ENCODE assay signal across 17 cellular contexts in genomic region chr13:93775507-93776108, GRCh38.
DNase-seq lines count a peak whose midpoint lies in the region; ATAC-seq and TF ChIP-seq lines count a peak whose summit lies in the region.
"Had no signal": no experiment of that assay in that cellular context is flagged by ENCODE, and none has a peak within 500 bp of the region (broad histone marks: within the 10 kb centered on the region; RNA-seq: fewer than 3 reads in every experiment).

No MANE protein-coding gene starts in this region.

- peak overlapping the region in 1 of 3 donors; percentile 21 for H3K27ac ChIP-seq in right lobe of liver
- H3K27ac ChIP-seq in stomach = no peak overlapping the region
- H3K27ac ChIP-seq: HL-60 had no signal

- DNase-seq in AG08395 (ENCODE audit: low spot score) (peak; percentile 51), M059J (ENCODE audit: low read depth) (peak; percentile 5), dedifferentiated amniotic fluid mesenchymal stem cell (ENCODE audit: extremely low spot score) (peak; percentile 73), right lobe of liver (no peak), HT-29 (ENCODE audit: low spot score) (no peak), stomach (no peak), SKM-1 (lab: John Stamatoyannopoulos, UW; ENCODE audit: unreplicated experiment) (no peak), NCI-H774 (lab: John Stamatoyannopoulos, UW) (no peak)
- DNase-seq: activated CD4-positive, alpha-beta T cell treated with anti-CD3 and anti-CD28 coated beads for 4 hours; activated T-cell treated with anti-CD3 and anti-CD28 coated beads, Interleukin-2, amount 50 U/mL, for 24 hours; anterior cingulate cortex; DMS79 treated with DMSO at 0.1 percent for 48 hours; effector memory CD4-positive, alpha-beta T cell; hippocampal formation; MV-4-11; OCI-M1 had no signal

- intact Hi-C loops in right lobe of liver (cut with DNase I) (no loop called here), stomach (cut with DNase I; ENCODE audit: low total_unique reads) (no loop called here)

- H3K9me3 ChIP-seq in right lobe of liver (no peaks in the 10 kb centered on the region), stomach (no peaks in the 10 kb centered on the region)

- H3K4me1 ChIP-seq in right lobe of liver (peaks cover 0 to 11% (median 4%) of the 10 kb centered on the region in 4 donors), stomach (peaks cover 0 to 7% (median 0%) of the 10 kb centered on the region in 4 donors)

- H3K27me3 ChIP-seq in right lobe of liver (no peaks in the 10 kb centered on the region), stomach (no peaks in the 10 kb centered on the region)

- no peaks in the 10 kb centered on the region for H3K36me3 ChIP-seq in right lobe of liver
- no peaks in the 10 kb centered on the region for H3K36me3 ChIP-seq in stomach

- TF ChIP-seq EP300 in stomach (IDR thresholded peaks at IDR 0.05) = no peak

- TF ChIP-seq POLR2A in right lobe of liver (IDR thresholded peaks at IDR 0.05) = no peak
- no peak for TF ChIP-seq POLR2A in stomach (IDR thresholded peaks at IDR 0.05)

- peak in 3 of 4 donors; percentile 16 to 75 (median 61) for ATAC-seq in right lobe of liver

- no peak for TF ChIP-seq CTCF in right lobe of liver (IDR thresholded peaks at IDR 0.05)
- TF ChIP-seq CTCF in stomach (IDR thresholded peaks at IDR 0.05) = no peak

- H3K4me3 ChIP-seq in right lobe of liver (no peak overlapping the region), stomach (no peak overlapping the region)

- 15% methylated on average over 8 of the region's 8 CpGs for WGBS in right lobe of liver (ENCODE audit: insufficient coverage, low coverage, low lambda C conversion rate, missing lambda C conversion rate)
- WGBS in stomach, 5 donors = 25 to 38% (median 33%) methylated on average over 8 of the region's 8 CpGs

Comparison
In these comparisons a context has a peak if more than half of its experiments do, and no peak if none do; other contexts are left out.
1. DNase-seq: peak in AG08395 (single experiment), M059J (single experiment) and dedifferentiated amniotic fluid mesenchymal stem cell (single experiment); none in right lobe of liver (0 of 3), HT-29 (single experiment), stomach (single experiment), SKM-1 (single experiment) and NCI-H774 (single experiment).